In genomic region chr1:224137518-224137917, GRCh38 we compare ENCODE assay signal across 22 cellular contexts.
"Had no signal": no experiment of that assay in that cellular context is flagged by ENCODE, and none has a peak within 500 bp of the region (broad histone marks: within the 10 kb centered on the region; RNA-seq: fewer than 3 reads in every experiment).

No MANE protein-coding gene starts in this region.

- ATAC-seq: activated CD8-positive, alpha-beta T cell treated with anti-CD3 and anti-CD28 coated beads, Interleukin-2, amount 10 ng/mL, durations not matched to agents 7 days and 5 days; activated T-helper 17 cell treated with anti-CD3 and anti-CD28 coated beads, Interleukin-2, amount 50 U/mL, for 72 hours; naive thymus-derived CD4-positive, alpha-beta T cell; sciatic nerve; stimulated activated naive CD8-positive, alpha-beta T cell treated with anti-CD3 and anti-CD28 coated beads, Interleukin-15, Interleukin-2, amounts not matched to agents 100 U/mL and 50 U/mL, for 24 hours; upper lobe of right lung had no signal

- H3K27ac Mint-ChIP-seq: activated CD8-positive, alpha-beta T cell treated with anti-CD3 and anti-CD28 coated beads, Interleukin-2, amount 10 ng/mL, durations not matched to agents 7 days and 5 days; activated T-cell treated with anti-CD3 and anti-CD28 coated beads, Interleukin-2, amount 50 U/mL, for 24 hours; activated T-helper 17 cell treated with anti-CD3 and anti-CD28 coated beads, Interleukin-2, amount 50 U/mL, for 72 hours; dendritic cell treated with granulocyte-macrophage colony-stimulating factor and Interleukin-4, amounts not matched to agents 40 ng/mL and 50 ng/mL, for 4 days; neural progenitor cell had no signal

- H2AFZ ChIP-seq: neural progenitor cell had no signal

- H3K9me3 Mint-ChIP-seq: activated T-cell treated with anti-CD3 and anti-CD28 coated beads, Interleukin-2, amount 50 U/mL, for 24 hours; activated T-helper 17 cell treated with anti-CD3 and anti-CD28 coated beads, Interleukin-2, amount 50 U/mL, for 72 hours; dendritic cell treated with granulocyte-macrophage colony-stimulating factor and Interleukin-4, amounts not matched to agents 40 ng/mL and 50 ng/mL, for 4 days; naive thymus-derived CD4-positive, alpha-beta T cell; neural progenitor cell had no signal

- H3K4me1 Mint-ChIP-seq: activated T-helper 17 cell treated with anti-CD3 and anti-CD28 coated beads, Interleukin-2, amount 50 U/mL, for 72 hours; naive thymus-derived CD4-positive, alpha-beta T cell; neural progenitor cell had no signal

- H3K27me3 Mint-ChIP-seq: activated T-cell treated with anti-CD3 and anti-CD28 coated beads, Interleukin-2, amount 50 U/mL, for 24 hours; activated T-helper 17 cell treated with anti-CD3 and anti-CD28 coated beads, Interleukin-2, amount 50 U/mL, for 72 hours; dendritic cell treated with granulocyte-macrophage colony-stimulating factor and Interleukin-4, amounts not matched to agents 40 ng/mL and 50 ng/mL, for 4 days; naive thymus-derived CD4-positive, alpha-beta T cell had no signal

- H3K4me1 ChIP-seq: neural progenitor cell, upper lobe of right lung had no signal

- H3K4me3 ChIP-seq: neural progenitor cell, upper lobe of right lung had no signal

- H3K27ac ChIP-seq: neural progenitor cell, upper lobe of right lung had no signal

- H3K4me2 ChIP-seq: neural progenitor cell had no signal

- H3K4me3 Mint-ChIP-seq: activated CD8-positive, alpha-beta T cell treated with anti-CD3 and anti-CD28 coated beads, Interleukin-2, amount 10 ng/mL, durations not matched to agents 7 days and 5 days; activated T-cell treated with anti-CD3 and anti-CD28 coated beads, Interleukin-2, amount 50 U/mL, for 24 hours; activated T-helper 17 cell treated with anti-CD3 and anti-CD28 coated beads, Interleukin-2, amount 50 U/mL, for 72 hours; dendritic cell treated with granulocyte-macrophage colony-stimulating factor and Interleukin-4, amounts not matched to agents 40 ng/mL and 50 ng/mL, for 4 days; naive thymus-derived CD4-positive, alpha-beta T cell; neural progenitor cell had no signal

- H3K9me3 ChIP-seq: upper lobe of right lung had no signal

- FAIRE-seq: kidney, small intestine, TTC549 had no signal

- DNase-seq: activated CD4-positive, alpha-beta T cell treated with anti-CD3 and anti-CD28 coated beads for 1 hour; activated CD4-positive, alpha-beta T cell treated with anti-CD3 and anti-CD28 coated beads, Interleukin-2, amount 50 U/mL, for 1 hour; activated CD8-positive, alpha-beta memory T cell treated with anti-CD3 and anti-CD28 coated beads, Interleukin-2, amount 50 U/mL, for 4 hours; activated CD8-positive, alpha-beta T cell treated with anti-CD3 and anti-CD28 coated beads, Interleukin-2, amount 10 ng/mL, durations not matched to agents 7 days and 5 days; activated T-cell treated with anti-CD3 and anti-CD28 coated beads, Interleukin-2, amount 50 U/mL, for 24 hours; amygdala; effector CD4-positive, alpha-beta T cell; erythroblast; foreskin fibroblast; kidney; naive thymus-derived CD4-positive, alpha-beta T cell; posterior cingulate gyrus; small intestine; stimulated activated CD4-positive, alpha-beta T cell treated with anti-CD3 and anti-CD28 coated beads, Interleukin-2, amount 100 ng/mL, for 48 hours; stimulated activated CD8-positive, alpha-beta memory T cell treated with anti-CD3 and anti-CD28 coated beads, Interleukin-4, amount 100 ng/mL, for 48 hours; stimulated activated naive CD8-positive, alpha-beta T cell treated with anti-CD3 and anti-CD28 coated beads, Interleukin-15, Interleukin-2, amounts not matched to agents 100 U/mL and 50 U/mL, for 24 hours; upper lobe of right lung had no signal

- H3K9ac ChIP-seq: neural progenitor cell had no signal

- H3K27me3 ChIP-seq: neural progenitor cell, upper lobe of right lung had no signal
